8 cellular contexts compared by ENCODE assay signal in genomic region chr14:50677527-50678063, GRCh38. TPM values are rescaled to one million over a fixed set of nuclear protein-coding genes. Genes with fewer than 3 reads are reported as not detected.
DNase-seq lines count a peak whose midpoint lies in the region; ATAC-seq and TF ChIP-seq lines count a peak whose summit lies in the region.

No MANE protein-coding gene starts in this region.

- H3K9me3 Mint-ChIP-seq in naive thymus-derived CD4-positive, alpha-beta T cell = no peaks in the 10 kb centered on the region

- H3K4me3 ChIP-seq in HL-60 (replicated peaks; ENCODE audit: insufficient read depth, low read length) = peak overlapping the region; percentile 18; the same call in 1 of the 2 replicates
- H3K4me3 ChIP-seq in adrenal gland = no peak overlapping the region
- no peak overlapping the region for H3K4me3 ChIP-seq in naive thymus-derived CD4-positive, alpha-beta T cell (ENCODE audit: low read length)

- peaks cover 5 to 12% (median 5%) of the 10 kb centered on the region in 7 donors for H3K4me1 Mint-ChIP-seq in naive thymus-derived CD4-positive, alpha-beta T cell

- TF ChIP-seq POLR2A in adrenal gland (IDR thresholded peaks at IDR 0.05) = no peak

- H3K4me3 Mint-ChIP-seq in naive thymus-derived CD4-positive, alpha-beta T cell = peak overlapping the region in 2 of 10 donors; percentile 1 to 11

- peaks cover 7 to 22% of the 10 kb centered on the region in 2 donors for H3K4me1 ChIP-seq in adrenal gland (replicated peaks in 1 of 2)
- no peaks in the 10 kb centered on the region for H3K4me1 ChIP-seq in naive thymus-derived CD4-positive, alpha-beta T cell (ENCODE audit: control insufficient read depth in 2 of 2, insufficient read depth in 2 of 2, low read length in 2 of 2)

- CTCF ChIA-PET in naive thymus-derived CD4-positive, alpha-beta T cell (lab: Charles Lee) = no interaction called here

- WGBS in adrenal gland, 4 donors = 19 to 26% (median 22%) methylated on average over 5 of the region's 5 CpGs

- H3K27me3 ChIP-seq in HL-60 (ENCODE audit: insufficient read depth, poor library complexity, severe bottlenecking) (no peaks in the 10 kb centered on the region), adrenal gland (no peaks in the 10 kb centered on the region)
- no peaks in the 10 kb centered on the region for H3K27me3 ChIP-seq in naive thymus-derived CD4-positive, alpha-beta T cell (ENCODE audit: control insufficient read depth in 2 of 2, insufficient read depth in 2 of 2, low read length in 2 of 2)

- no peak overlapping the region for H3K27ac ChIP-seq in HL-60 (replicated peaks)
- H3K27ac ChIP-seq in adrenal gland = peak overlapping the region in 3 of 5 donors; percentile 8 to 57 (median 53)
- no peak overlapping the region for H3K27ac ChIP-seq in naive thymus-derived CD4-positive, alpha-beta T cell (ENCODE audit: low read depth, low read length)

- intact Hi-C loops in adrenal gland (cut with DNase I) = no loop called here
- intact Hi-C loops in naive thymus-derived CD4-positive, alpha-beta T cell (cut with micrococcal nuclease) = no loop called here

- DNase-seq in HL-60 (ENCODE audit: low read depth in 1 of 2, low spot score in 1 of 2) = peak in 1 of 2 experiments; percentile 33
- no peak for DNase-seq in adrenal gland
- no peak for DNase-seq in naive thymus-derived CD4-positive, alpha-beta T cell
- DNase-seq in NCI-H524 (lab: John Stamatoyannopoulos, UW) = no peak
- no peak for DNase-seq in 8988T

- no peaks in the 10 kb centered on the region for H3K36me3 ChIP-seq in adrenal gland (replicated peaks in 1 of 2)
- H3K36me3 ChIP-seq in naive thymus-derived CD4-positive, alpha-beta T cell (ENCODE audit: control insufficient read depth in 2 of 3, insufficient read depth in 3 of 3, low read length in 3 of 3) = no peaks in the 10 kb centered on the region

- peak; percentile 48 for ATAC-seq in GM18909 (IDR thresholded peaks at IDR 0.05; ENCODE audit: poor library complexity, unreplicated experiment)
- ATAC-seq in naive thymus-derived CD4-positive, alpha-beta T cell = peak; percentile 66
- no peak for ATAC-seq in HG03521 (IDR thresholded peaks at IDR 0.05; ENCODE audit: unreplicated experiment)
- no peak for ATAC-seq in GM18520 (IDR thresholded peaks at IDR 0.05; ENCODE audit: unreplicated experiment)

- no peak for TF ChIP-seq CTCF in HL-60 (IDR thresholded peaks at IDR 0.05; ENCODE audit: insufficient read depth, low read length)
- TF ChIP-seq CTCF in adrenal gland (IDR thresholded peaks at IDR 0.05) = no peak

- H3K27me3 Mint-ChIP-seq in naive thymus-derived CD4-positive, alpha-beta T cell = peaks cover 0 to 7% (median 0%) of the 10 kb centered on the region in 5 donors

- no peaks in the 10 kb centered on the region for H3K36me3 Mint-ChIP-seq in naive thymus-derived CD4-positive, alpha-beta T cell

- H3K27ac Mint-ChIP-seq in naive thymus-derived CD4-positive, alpha-beta T cell = peak overlapping the region in 1 of 9 donors; percentile 43

- no peaks in the 10 kb centered on the region for H3K9me3 ChIP-seq in adrenal gland (replicated peaks in 1 of 3)
- H3K9me3 ChIP-seq in naive thymus-derived CD4-positive, alpha-beta T cell (ENCODE audit: control insufficient read depth in 2 of 3, low read length in 3 of 3) = no peaks in the 10 kb centered on the region

- POLR2A ChIA-PET in naive thymus-derived CD4-positive, alpha-beta T cell (lab: Charles Lee) = interaction anchor here (0.6 to 0.9 kb wide), 2 partner anchors 10 to 261 kb away, joined by 3 read pairs; no protein-coding TSS in a partner anchor

RNA-seq across cellular contexts. Expression of gene SAV1, which starts 9.5 kb away (rescaled TPM):
- total RNA-seq in adrenal gland = 10 to 100 TPM; 20.3 to 39.2 (median 28.5) TPM
- polyA plus RNA-seq in adrenal gland = 10 to 100 TPM; 24.5 to 27.2 (median 25.8) TPM
- 1 to 10 TPM; 7.2 to 9.4 (median 8.7) TPM for total RNA-seq in naive thymus-derived CD4-positive, alpha-beta T cell
- 1 to 10 TPM; 7.4 to 8.9 TPM for polyA plus RNA-seq in naive thymus-derived CD4-positive, alpha-beta T cell

Comparison
In these comparisons a context has a peak if more than half of its experiments do, and no peak if none do; other contexts are left out.
1. ATAC-seq: peak in GM18909 (single experiment) and naive thymus-derived CD4-positive, alpha-beta T cell (single experiment); none in HG03521 (single experiment) and GM18520 (single experiment).
2. H3K27ac ChIP-seq: peak in adrenal gland (3 of 5); none in HL-60 (single experiment) and naive thymus-derived CD4-positive, alpha-beta T cell (single experiment).